In the genomic region with DNA sequence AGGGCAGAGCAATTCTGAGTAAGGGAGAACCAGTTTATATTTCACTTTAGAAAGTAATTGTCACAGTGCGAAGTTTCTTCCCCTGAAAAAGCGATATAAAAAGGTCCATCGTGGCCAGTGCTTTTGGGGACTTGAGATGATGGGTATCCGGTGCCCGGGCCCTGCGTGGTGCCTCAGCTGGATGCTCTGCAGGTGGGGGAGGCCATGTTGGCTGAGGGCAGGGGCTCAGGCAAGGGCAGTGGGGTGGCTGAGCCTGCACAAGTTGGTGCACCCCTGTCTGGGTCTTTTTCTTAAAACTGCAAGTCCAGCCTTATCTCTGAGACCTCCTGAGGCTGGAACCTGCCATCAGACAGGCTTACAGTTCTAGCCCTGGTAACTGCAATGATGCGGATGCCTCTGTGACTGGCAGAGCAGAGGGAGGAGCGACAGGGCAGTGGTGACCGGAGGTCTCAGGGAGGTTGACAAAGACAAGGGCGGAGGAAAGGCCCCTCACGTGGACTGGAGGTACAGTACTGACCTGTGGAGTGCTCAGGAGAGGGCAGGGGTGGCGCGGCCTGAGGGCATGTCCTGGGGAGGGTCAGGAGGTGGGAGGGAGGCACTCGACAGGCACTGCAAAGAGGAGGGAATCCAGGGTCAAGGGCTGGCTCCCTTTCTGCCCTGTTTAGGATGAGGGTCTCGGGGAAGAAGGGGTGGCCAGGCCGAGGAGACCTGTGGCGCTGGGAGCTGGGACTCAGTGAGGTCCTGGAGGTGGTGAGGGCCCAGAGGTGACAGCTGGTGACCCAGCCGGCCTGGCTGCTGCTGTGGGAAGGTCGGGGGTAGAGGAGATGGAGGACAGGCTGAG, we compare ENCODE assay signal across 10 cellular contexts. TPM values are rescaled to one million over a fixed set of nuclear protein-coding genes. Genes with fewer than 3 reads are reported as not detected.
DNase-seq lines count a peak whose midpoint lies in the region; ATAC-seq, FAIRE-seq and TF ChIP-seq lines count a peak whose summit lies in the region.
"Had no signal": no experiment of that assay in that cellular context is flagged by ENCODE, and none has a peak within 500 bp of the region (broad histone marks: within the 10 kb centered on the region; RNA-seq: fewer than 3 reads in every experiment).

No MANE protein-coding gene starts in this region.

- H3K9me3 ChIP-seq in kidney (ENCODE audit: control insufficient read depth in 1 of 2, low read length in 2 of 2), result no peaks in the 10 kb centered on the region

- CTCF ChIA-PET in WTC11 (lab: Charles Lee), result interaction anchor here (0.7 to 3.7 kb wide), 4 partner anchors 24 to 186 kb away, joined by 3 to 45 read pairs (median 6); no protein-coding TSS in a partner anchor

- DNase-seq in H4 (ENCODE audit: low spot score) (peak; percentile 3), WTC11 (ENCODE audit: low spot score) (no peak), kidney (peak; percentile 69), RCC 7860 (ENCODE audit: low spot score) (no peak)
- DNase-seq in stimulated activated effector memory CD8-positive, alpha-beta T cell treated with anti-CD3 and anti-CD28 coated beads, Interleukin-12 subunit alpha, Interleukin-12 subunit beta, amount 100 ng/mL, for 72 hours (ENCODE audit: low spot score in 2 of 2), result no peak
- DNase-seq: cerebellar nuclear complex, hippocampal formation, NCI-H510A had no signal

- H3K9me3 Mint-ChIP-seq in WTC11, result no peaks in the 10 kb centered on the region
- peaks cover 3% of the 10 kb centered on the region for H3K9me3 Mint-ChIP-seq in stimulated activated effector memory CD8-positive, alpha-beta T cell treated with anti-CD3 and anti-CD28 coated beads, Interleukin-12 subunit alpha, Interleukin-12 subunit beta, amount 100 ng/mL, for 72 hours

- POLR2A ChIA-PET in WTC11 (lab: Charles Lee), result no interaction called here

- no peak overlapping the region; the same call in 1 of the 2 replicates for H3K27ac Mint-ChIP-seq in WTC11
- no peak overlapping the region for H3K27ac Mint-ChIP-seq in stimulated activated effector memory CD8-positive, alpha-beta T cell treated with anti-CD3 and anti-CD28 coated beads, Interleukin-12 subunit alpha, Interleukin-12 subunit beta, amount 100 ng/mL, for 72 hours

- ATAC-seq in WTC11 (no peak), HG02840 (IDR thresholded peaks at IDR 0.05; ENCODE audit: low FRiP score, unreplicated experiment) (no peak), HG02798 (IDR thresholded peaks at IDR 0.05; ENCODE audit: poor library complexity, unreplicated experiment) (no peak)
- no peak for ATAC-seq in stimulated activated effector memory CD8-positive, alpha-beta T cell treated with anti-CD3 and anti-CD28 coated beads, Interleukin-12 subunit alpha, Interleukin-12 subunit beta, amount 100 ng/mL, for 72 hours

- FAIRE-seq in kidney (lab: Jason Lieb, UNC) (no peak), RCC 7860 (lab: Jason Lieb, UNC) (no peak)

- no peak overlapping the region for H3K9ac ChIP-seq in kidney (ENCODE audit: low read length in 2 of 2)

- H3K4me1 Mint-ChIP-seq in WTC11, result peaks cover 26% of the 10 kb centered on the region
- H3K4me1 Mint-ChIP-seq in stimulated activated effector memory CD8-positive, alpha-beta T cell treated with anti-CD3 and anti-CD28 coated beads, Interleukin-12 subunit alpha, Interleukin-12 subunit beta, amount 100 ng/mL, for 72 hours, result peaks cover 25% of the 10 kb centered on the region

- H3K27ac ChIP-seq in kidney (ENCODE audit: low read depth in 2 of 2, low read length in 2 of 2), result no peak overlapping the region

- peaks cover 5 to 8% of the 10 kb centered on the region in 2 donors for H3K4me1 ChIP-seq in kidney (ENCODE audit: control insufficient read depth in 1 of 2, insufficient read depth in 1 of 2, low read depth in 1 of 2, low read length in 2 of 2)

- H3K4me3 ChIP-seq in kidney (ENCODE audit: low read length in 2 of 2), result no peak overlapping the region

- TF ChIP-seq CTCF in WTC11 (IDR thresholded peaks at IDR 0.05) (no peak), kidney (IDR thresholded peaks at IDR 0.05; ENCODE audit: borderline replicate concordance, extremely low read depth, insufficient read depth) (no peak)

- H3K36me3 Mint-ChIP-seq in WTC11, result no peaks in the 10 kb centered on the region
- H3K36me3 Mint-ChIP-seq in stimulated activated effector memory CD8-positive, alpha-beta T cell treated with anti-CD3 and anti-CD28 coated beads, Interleukin-12 subunit alpha, Interleukin-12 subunit beta, amount 100 ng/mL, for 72 hours, result no peaks in the 10 kb centered on the region

- H3K4me3 Mint-ChIP-seq in WTC11, result peak overlapping the region; percentile 79
- peak overlapping the region; percentile 70 for H3K4me3 Mint-ChIP-seq in stimulated activated effector memory CD8-positive, alpha-beta T cell treated with anti-CD3 and anti-CD28 coated beads, Interleukin-12 subunit alpha, Interleukin-12 subunit beta, amount 100 ng/mL, for 72 hours

- peaks cover 23% of the 10 kb centered on the region for H3K27me3 Mint-ChIP-seq in WTC11 (ENCODE audit: low read depth)

- no peaks in the 10 kb centered on the region for H3K36me3 ChIP-seq in kidney (ENCODE audit: control insufficient read depth in 1 of 2, insufficient read depth in 2 of 2, low read length in 2 of 2)

- intact Hi-C loops in kidney (cut with DNase I), result no loop called here

TF ChIP-seq in WTC11, 78 proteins besides CTCF, POLR2A, EP300 and RAD21:
- TF ChIP-seq, protein P1, sequence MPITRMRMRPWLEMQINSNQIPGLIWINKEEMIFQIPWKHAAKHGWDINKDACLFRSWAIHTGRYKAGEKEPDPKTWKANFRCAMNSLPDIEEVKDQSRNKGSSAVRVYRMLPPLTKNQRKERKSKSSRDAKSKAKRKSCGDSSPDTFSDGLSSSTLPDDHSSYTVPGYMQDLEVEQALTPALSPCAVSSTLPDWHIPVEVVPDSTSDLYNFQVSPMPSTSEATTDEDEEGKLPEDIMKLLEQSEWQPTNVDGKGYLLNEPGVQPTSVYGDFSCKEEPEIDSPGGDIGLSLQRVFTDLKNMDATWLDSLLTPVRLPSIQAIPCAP (CRISPR knock-in tag; IDR thresholded peaks at IDR 0.05), result no peak
- TF ChIP-seq SOX15 (CRISPR knock-in tag; IDR thresholded peaks at IDR 0.05) (no peak), CBFB (CRISPR knock-in tag; IDR thresholded peaks at IDR 0.05; ENCODE audit: low read depth) (no peak), ZNF121 (CRISPR knock-in tag; IDR thresholded peaks at IDR 0.05) (no peak), ZBTB21 (CRISPR knock-in tag; IDR thresholded peaks at IDR 0.05; ENCODE audit: borderline replicate concordance) (no peak), JAZF1 (CRISPR knock-in tag; IDR thresholded peaks at IDR 0.05) (no peak), TEAD1 (CRISPR knock-in tag; IDR thresholded peaks at IDR 0.05) (no peak), SMAD4 (CRISPR knock-in tag; IDR thresholded peaks at IDR 0.05) (no peak), PRRX2 (CRISPR knock-in tag; IDR thresholded peaks at IDR 0.05) (no peak), CREM (CRISPR knock-in tag; IDR thresholded peaks at IDR 0.05) (no peak)
- TF ChIP-seq, protein P2, sequence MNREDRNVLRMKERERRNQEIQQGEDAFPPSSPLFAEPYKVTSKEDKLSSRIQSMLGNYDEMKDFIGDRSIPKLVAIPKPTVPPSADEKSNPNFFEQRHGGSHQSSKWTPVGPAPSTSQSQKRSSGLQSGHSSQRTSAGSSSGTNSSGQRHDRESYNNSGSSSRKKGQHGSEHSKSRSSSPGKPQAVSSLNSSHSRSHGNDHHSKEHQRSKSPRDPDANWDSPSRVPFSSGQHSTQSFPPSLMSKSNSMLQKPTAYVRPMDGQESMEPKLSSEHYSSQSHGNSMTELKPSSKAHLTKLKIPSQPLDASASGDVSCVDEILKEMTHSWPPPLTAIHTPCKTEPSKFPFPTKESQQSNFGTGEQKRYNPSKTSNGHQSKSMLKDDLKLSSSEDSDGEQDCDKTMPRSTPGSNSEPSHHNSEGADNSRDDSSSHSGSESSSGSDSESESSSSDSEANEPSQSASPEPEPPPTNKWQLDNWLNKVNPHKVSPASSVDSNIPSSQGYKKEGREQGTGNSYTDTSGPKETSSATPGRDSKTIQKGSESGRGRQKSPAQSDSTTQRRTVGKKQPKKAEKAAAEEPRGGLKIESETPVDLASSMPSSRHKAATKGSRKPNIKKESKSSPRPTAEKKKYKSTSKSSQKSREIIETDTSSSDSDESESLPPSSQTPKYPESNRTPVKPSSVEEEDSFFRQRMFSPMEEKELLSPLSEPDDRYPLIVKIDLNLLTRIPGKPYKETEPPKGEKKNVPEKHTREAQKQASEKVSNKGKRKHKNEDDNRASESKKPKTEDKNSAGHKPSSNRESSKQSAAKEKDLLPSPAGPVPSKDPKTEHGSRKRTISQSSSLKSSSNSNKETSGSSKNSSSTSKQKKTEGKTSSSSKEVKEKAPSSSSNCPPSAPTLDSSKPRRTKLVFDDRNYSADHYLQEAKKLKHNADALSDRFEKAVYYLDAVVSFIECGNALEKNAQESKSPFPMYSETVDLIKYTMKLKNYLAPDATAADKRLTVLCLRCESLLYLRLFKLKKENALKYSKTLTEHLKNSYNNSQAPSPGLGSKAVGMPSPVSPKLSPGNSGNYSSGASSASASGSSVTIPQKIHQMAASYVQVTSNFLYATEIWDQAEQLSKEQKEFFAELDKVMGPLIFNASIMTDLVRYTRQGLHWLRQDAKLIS (CRISPR knock-in tag; IDR thresholded peaks at IDR 0.05; ENCODE audit: borderline replicate concordance), result no peak
- TF ChIP-seq, protein P3, sequence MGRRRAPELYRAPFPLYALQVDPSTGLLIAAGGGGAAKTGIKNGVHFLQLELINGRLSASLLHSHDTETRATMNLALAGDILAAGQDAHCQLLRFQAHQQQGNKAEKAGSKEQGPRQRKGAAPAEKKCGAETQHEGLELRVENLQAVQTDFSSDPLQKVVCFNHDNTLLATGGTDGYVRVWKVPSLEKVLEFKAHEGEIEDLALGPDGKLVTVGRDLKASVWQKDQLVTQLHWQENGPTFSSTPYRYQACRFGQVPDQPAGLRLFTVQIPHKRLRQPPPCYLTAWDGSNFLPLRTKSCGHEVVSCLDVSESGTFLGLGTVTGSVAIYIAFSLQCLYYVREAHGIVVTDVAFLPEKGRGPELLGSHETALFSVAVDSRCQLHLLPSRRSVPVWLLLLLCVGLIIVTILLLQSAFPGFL (CRISPR knock-in tag; IDR thresholded peaks at IDR 0.05; ENCODE audit: borderline replicate concordance), result no peak
TF ChIP-seq in WTC11: peak in this region for 0.

RNA-seq across cellular contexts. Expression of a gene that starts 1.8 kb away (rescaled TPM):
- 13.6 and 16.6 TPM in 2 replicates for total RNA-seq in H4 (2014; rRNA removed; shearing (Covaris generic))
- 21.0 to 24.7 TPM (median 24.2 TPM) in 3 replicates for total RNA-seq in WTC11 (2021)
- 35.5 TPM for total RNA-seq in kidney
- 18.0 TPM for polyA plus RNA-seq in kidney (ENCODE audit: insufficient read depth, low read depth, low replicate concordance)

RNA-seq across cellular contexts. Expression of a gene that starts 45.7 kb away (rescaled TPM):
- 0.19 and 1.3 TPM in 2 replicates for total RNA-seq in H4 (2014; rRNA removed; shearing (Covaris generic))
- total RNA-seq in WTC11 (2021), result 0.98 to 1.1 TPM (median 0.99 TPM) in 3 replicates
- 0.91 TPM for total RNA-seq in kidney
- polyA plus RNA-seq in kidney (ENCODE audit: insufficient read depth, low read depth, low replicate concordance), result not detected

Comparison
In these comparisons a context has a peak if more than half of its experiments do, and no peak if none do; other contexts are left out.
1. DNase-seq: peak in H4 (single experiment) and kidney (single experiment); none in WTC11 (single experiment), stimulated activated effector memory CD8-positive, alpha-beta T cell treated with anti-CD3 and anti-CD28 coated beads, Interleukin-12 subunit alpha, Interleukin-12 subunit beta, amount 100 ng/mL, for 72 hours (0 of 2) and RCC 7860 (single experiment).